8 cellular contexts compared by ENCODE assay signal in genomic region chr6:37110455-37111155, GRCh38. TPM values are rescaled to one million over a fixed set of nuclear protein-coding genes. Genes with fewer than 3 reads are reported as not detected.
A peak's percentile ranks its signal among the peaks of the same experiment; 100 is the strongest.
DNase-seq lines count a peak whose midpoint lies in the region; ATAC-seq, FAIRE-seq and TF ChIP-seq lines count a peak whose summit lies in the region.

No MANE protein-coding gene starts in this region.

- H4K91ac ChIP-seq in mesenchymal stem cell (ENCODE audit: low read length) = peak overlapping the region; percentile 28

- ATAC-seq in GM21576 (IDR thresholded peaks at IDR 0.05; ENCODE audit: unreplicated experiment) (peak; percentile 63), GM18498 (IDR thresholded peaks at IDR 0.05; ENCODE audit: unreplicated experiment) (no peak), HG03159 (IDR thresholded peaks at IDR 0.05; ENCODE audit: unreplicated experiment) (no peak)

- peak overlapping the region in 1 of 2 experiments; percentile 41 for H3K4ac ChIP-seq in mesenchymal stem cell (ENCODE audit: low read depth in 1 of 2, low read length in 2 of 2)

- H3K27me3 ChIP-seq in mesenchymal stem cell (ENCODE audit: control insufficient read depth in 1 of 2, insufficient read depth in 1 of 2, low read length in 2 of 2) (no peaks in the 10 kb centered on the region), dorsolateral prefrontal cortex (no peaks in the 10 kb centered on the region)

- H3K36me3 ChIP-seq in mesenchymal stem cell (ENCODE audit: control insufficient read depth in 1 of 2, insufficient read depth in 2 of 2, low read depth in 1 of 2, low read length in 2 of 2) = no peaks in the 10 kb centered on the region

- H3K23ac ChIP-seq in mesenchymal stem cell (ENCODE audit: low read length in 2 of 2) = no peak overlapping the region

- no peaks in the 10 kb centered on the region for H3K9me3 ChIP-seq in mesenchymal stem cell (ENCODE audit: control insufficient read depth, low read length)

- intact Hi-C loops in dorsolateral prefrontal cortex (cut with DNase I) = no loop called here

- H3K14ac ChIP-seq in mesenchymal stem cell (ENCODE audit: low read length in 2 of 2) = no peak overlapping the region

- WGBS in mesenchymal stem cell = 93% methylated on average over 4 of the region's 9 CpGs

- no peak overlapping the region for H3K4me3 ChIP-seq in mesenchymal stem cell (ENCODE audit: insufficient read depth in 1 of 2, low read depth in 1 of 2, low read length in 2 of 2)
- no peak overlapping the region for H3K4me3 ChIP-seq in dorsolateral prefrontal cortex

- no peak overlapping the region for H3K4me2 ChIP-seq in mesenchymal stem cell (ENCODE audit: low read length, poor library complexity, severe bottlenecking)

- H4K8ac ChIP-seq in mesenchymal stem cell (ENCODE audit: low read length) = no peak overlapping the region

- TF ChIP-seq CTCF in VCaP (conservative IDR thresholded peaks at IDR 0.05) (no peak), dorsolateral prefrontal cortex (IDR thresholded peaks at IDR 0.05 in 54 of 56, conservative IDR thresholded peaks at IDR 0.05 in 2 of 56; ENCODE audit: low read depth in 1 of 56, partially characterized antibody in 56 of 56) (no peak)

- peak overlapping the region; percentile 90 for H3K27ac ChIP-seq in VCaP
- no peak overlapping the region for H3K27ac ChIP-seq in mesenchymal stem cell (ENCODE audit: low read length, poor library complexity, severe bottlenecking)
- no peak overlapping the region for H3K27ac ChIP-seq in dorsolateral prefrontal cortex

- H2BK12ac ChIP-seq in mesenchymal stem cell (ENCODE audit: low read length in 2 of 2) = peak overlapping the region; percentile 7 to 84

- no peak overlapping the region for H2AK5ac ChIP-seq in mesenchymal stem cell (ENCODE audit: low read length, severe bottlenecking)

- no peak overlapping the region for H2AFZ ChIP-seq in mesenchymal stem cell (ENCODE audit: low read depth, low read length)

- no peak overlapping the region for H3K9ac ChIP-seq in mesenchymal stem cell (ENCODE audit: low read length)

- no peak overlapping the region for H2BK120ac ChIP-seq in mesenchymal stem cell (ENCODE audit: low read depth, low read length)

- H2BK15ac ChIP-seq in mesenchymal stem cell (ENCODE audit: low read depth, poor library complexity, severe bottlenecking) = peak overlapping the region; percentile 2

- peak; percentile 43 for DNase-seq in GM12892 (ENCODE audit: insufficient read length)
- no peak for DNase-seq in mesenchymal stem cell
- DNase-seq in OCI-M2 (lab: John Stamatoyannopoulos, UW; ENCODE audit: unreplicated experiment) = no peak
- no peak for DNase-seq in dorsolateral prefrontal cortex

- peak overlapping the region in 1 of 2 experiments; percentile 66 for H3K18ac ChIP-seq in mesenchymal stem cell (ENCODE audit: low read depth in 1 of 2, low read length in 2 of 2)

- H2BK5ac ChIP-seq in mesenchymal stem cell (ENCODE audit: low read depth, low read length, poor library complexity, severe bottlenecking) = no peak overlapping the region

- H3K4me1 ChIP-seq in mesenchymal stem cell (ENCODE audit: control insufficient read depth, insufficient read depth, low read depth, low read length) = peaks cover 3% of the 10 kb centered on the region

- H3K79me1 ChIP-seq in mesenchymal stem cell (replicated peaks; ENCODE audit: low read length, poor library complexity, severe bottlenecking) = no peaks in the 10 kb centered on the region

- no peak for TF ChIP-seq POLR2A in GM12892 (IDR thresholded peaks at IDR 0.05; ENCODE audit: low read depth, low read length)

- FAIRE-seq in GM12892 (lab: Jason Lieb, UNC) = peak; percentile 90

RNA-seq across cellular contexts. Expression of gene PIM1, which starts 59.3 kb away (rescaled TPM):
- polyA plus RNA-seq in GM12892 (2012; ENCODE audit: missing spikeins) = 8.3 TPM
- polyA plus RNA-seq in mesenchymal stem cell (2013, experiment 1 of 2) = 14.5 TPM
- polyA plus RNA-seq in mesenchymal stem cell (2013, experiment 2 of 2) = 13.6 TPM
- 10 to 100 TPM in 113 of 120 experiments, 1 to 10 TPM in 7; 8.8 to 61.4 (median 18.1) TPM for total RNA-seq in dorsolateral prefrontal cortex
